In the genomic region with DNA sequence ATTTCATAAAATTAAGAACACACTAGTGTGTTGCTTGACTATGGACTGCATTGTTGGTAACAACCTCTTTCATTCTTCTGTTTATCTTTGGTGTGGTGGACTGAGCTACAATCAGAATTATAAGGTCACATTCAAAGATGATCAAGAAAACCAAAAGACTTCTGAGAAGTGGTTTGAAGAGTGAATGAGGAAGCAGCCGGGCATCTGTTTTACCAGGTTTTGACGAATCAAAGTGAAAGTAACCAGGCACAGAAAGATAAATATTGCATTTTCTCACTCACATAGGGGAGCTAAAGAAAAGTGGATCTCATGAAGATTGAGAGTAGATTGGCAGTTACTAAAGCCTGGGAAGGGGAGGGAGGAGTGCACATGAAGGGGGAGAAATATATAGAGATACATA, we compare ENCODE assay signal across 9 cellular contexts.
DNase-seq lines count a peak whose midpoint lies in the region; ATAC-seq and TF ChIP-seq lines count a peak whose summit lies in the region.
"Had no signal": no experiment of that assay in that cellular context is flagged by ENCODE, and none has a peak within 500 bp of the region (broad histone marks: within the 10 kb centered on the region; RNA-seq: fewer than 3 reads in every experiment).

No MANE protein-coding gene starts in this region.

- no peaks in the 10 kb centered on the region for H3K36me3 ChIP-seq in body of pancreas (replicated peaks in 1 of 2; ENCODE audit: insufficient read depth in 1 of 2, low read depth in 2 of 2)

- WGBS in body of pancreas, 2 donors, result 9 to 33% methylated on average over 2 of the region's 2 CpGs

- H3K27me3 Mint-ChIP-seq in HFFc6 (ENCODE audit: insufficient read depth) (no peaks in the 10 kb centered on the region), immature natural killer cell (ENCODE audit: low read depth in 3 of 3) (peaks cover 0 to 5% (median 0%) of the 10 kb centered on the region in 3 donors)

- H3K4me1 Mint-ChIP-seq in HFFc6 (ENCODE audit: low read depth) (no peaks in the 10 kb centered on the region), immature natural killer cell (peaks cover 0 to 10% of the 10 kb centered on the region in 2 donors)

- no peak for ATAC-seq in body of pancreas

- no peak overlapping the region for H3K27ac Mint-ChIP-seq in HFFc6
- no peak overlapping the region for H3K27ac Mint-ChIP-seq in immature natural killer cell

- no peak for TF ChIP-seq POLR2A in body of pancreas (IDR thresholded peaks at IDR 0.05)

- H3K9me3 Mint-ChIP-seq in HFFc6 (peaks cover 19% of the 10 kb centered on the region), immature natural killer cell (peaks cover 2 to 28% (median 10%) of the 10 kb centered on the region in 6 donors)

- TF ChIP-seq CTCF in HFFc6 (IDR thresholded peaks at IDR 0.05) (no peak), body of pancreas (IDR thresholded peaks at IDR 0.05) (peak in 1 of 7 experiments; percentile 10)

- H3K27me3 ChIP-seq in body of pancreas, result no peaks in the 10 kb centered on the region

- peaks cover 11% of the 10 kb centered on the region for H3K4me1 ChIP-seq in body of pancreas

- H3K27ac ChIP-seq in body of pancreas, result no peak overlapping the region

- H3K4me3 ChIP-seq in body of pancreas, result no peak overlapping the region

- H3K4me3 Mint-ChIP-seq in HFFc6 (peak overlapping the region; percentile 55), immature natural killer cell (peak overlapping the region in 4 of 5 donors; percentile 11 to 68 (median 52))

- H3K9me3 ChIP-seq in body of pancreas, result peaks cover 0 to 9% (median 0%) of the 10 kb centered on the region in 3 donors

- H3K36me3 Mint-ChIP-seq in HFFc6 (ENCODE audit: low read depth) (peaks cover 15% of the 10 kb centered on the region; the same call in 1 of the 2 replicates), immature natural killer cell (no peaks in the 10 kb centered on the region)

- intact Hi-C loops in body of pancreas (cut with DNase I), result no loop called here

- peak; percentile 15 for DNase-seq in Daoy (ENCODE audit: low read depth)
- no peak for DNase-seq in HFFc6
- peak; percentile 3 for DNase-seq in RPMI8226
- no peak for DNase-seq in immature natural killer cell
- DNase-seq in stimulated activated CD8-positive, alpha-beta memory T cell treated with anti-CD3 and anti-CD28 coated beads, Interleukin-4, amount 100 ng/mL, for 48 hours, result no peak
- no peak for DNase-seq in GM19240 (ENCODE audit: insufficient read length, low spot score)
- DNase-seq in epidermal melanocyte (ENCODE audit: insufficient read length, low spot score), result no peak
- no peak for DNase-seq in body of pancreas
- DNase-seq: NCI-H2081 treated with DMSO at 0.1 percent for 48 hours had no signal

Comparison
In these comparisons a context has a peak if more than half of its experiments do, and no peak if none do; other contexts are left out.
1. DNase-seq: peak in Daoy (single experiment) and RPMI8226 (single experiment); none in HFFc6 (single experiment), immature natural killer cell (0 of 3), stimulated activated CD8-positive, alpha-beta memory T cell treated with anti-CD3 and anti-CD28 coated beads, Interleukin-4, amount 100 ng/mL, for 48 hours (single experiment), GM19240 (single experiment), epidermal melanocyte (single experiment) and body of pancreas (0 of 4).